ENCODE assay signal across 27 cellular contexts in the genomic region with DNA sequence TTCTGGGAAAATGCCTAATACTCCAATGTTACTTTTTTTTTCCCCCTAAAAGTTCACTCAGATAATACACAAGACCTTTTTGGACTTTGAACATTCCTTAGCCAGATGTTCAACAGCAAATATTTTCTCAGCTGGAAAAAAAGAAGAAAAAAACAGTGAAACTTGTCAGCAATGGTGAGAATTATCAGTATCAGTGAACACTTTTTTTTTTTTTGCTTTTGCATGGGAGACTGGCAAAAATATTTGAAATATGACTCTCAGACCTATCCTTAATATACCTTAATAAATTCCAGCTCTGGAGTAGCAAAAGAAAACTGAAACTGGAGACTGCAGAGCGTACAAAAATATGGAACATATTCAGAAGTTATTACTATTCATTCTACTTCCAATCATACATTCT.
"Had no signal": no experiment of that assay in that cellular context is flagged by ENCODE, and none has a peak within 500 bp of the region (broad histone marks: within the 10 kb centered on the region; RNA-seq: fewer than 3 reads in every experiment).

No MANE protein-coding gene starts in this region.

- H3K27ac Mint-ChIP-seq: activated CD4-positive, alpha-beta memory T cell treated with anti-CD3 and anti-CD28 coated beads for 36 hours; activated CD4-positive, alpha-beta T cell treated with anti-CD3 and anti-CD28 coated beads, Interleukin-2, amount 10 ng/mL, durations not matched to agents 7 days and 5 days; activated naive CD4-positive, alpha-beta T cell treated with anti-CD3 and anti-CD28 coated beads, Interleukin-2, amount 50 U/mL, for 72 hours; activated naive CD8-positive, alpha-beta T cell treated with anti-CD3 and anti-CD28 coated beads, Interleukin-2, amount 50 U/mL, for 24 hours; brain had no signal

- H3K9me3 Mint-ChIP-seq: activated CD4-positive, alpha-beta memory T cell treated with anti-CD3 and anti-CD28 coated beads for 36 hours; activated CD4-positive, alpha-beta T cell treated with anti-CD3 and anti-CD28 coated beads, Interleukin-2, amount 10 ng/mL, durations not matched to agents 7 days and 5 days; activated naive CD4-positive, alpha-beta T cell treated with anti-CD3 and anti-CD28 coated beads, Interleukin-2, amount 50 U/mL, for 72 hours; activated naive CD8-positive, alpha-beta T cell treated with anti-CD3 and anti-CD28 coated beads, Interleukin-2, amount 50 U/mL, for 24 hours; activated T-cell treated with anti-CD3 and anti-CD28 coated beads, Interleukin-2, amount 50 U/mL, for 4 hours; brain; central memory CD8-positive, alpha-beta T cell had no signal

- DNase-seq: activated CD4-positive, alpha-beta memory T cell treated with anti-CD3 and anti-CD28 coated beads for 36 hours; activated CD4-positive, alpha-beta T cell treated with anti-CD3 and anti-CD28 coated beads, Interleukin-2, amount 10 ng/mL, durations not matched to agents 7 days and 5 days; activated CD4-positive, CD25-positive, alpha-beta regulatory T cell; activated CD8-positive, alpha-beta memory T cell treated with anti-CD3 and anti-CD28 coated beads for 24 hours; activated effector memory CD4-positive, alpha-beta T cell treated with anti-CD3 and anti-CD28 coated beads, Interleukin-2, amount 50 U/mL, for 16 hours; activated naive CD4-positive, alpha-beta T cell treated with Interleukin-2 at 50 U/mL for 16 hours; activated naive CD8-positive, alpha-beta T cell treated with anti-CD3 and anti-CD28 coated beads, Interleukin-2, amount 50 U/mL, for 24 hours; activated T-cell treated with anti-CD3 and anti-CD28 coated beads, Interleukin-2, amount 50 U/mL, for 4 hours; amniotic stem cell; MG63; NCI-H1930; NCI-H2107; NCI-H2171 treated with DMSO at 0.1 percent for 48 hours; NCI-H345; NCI-H510A; NCI-H526 treated with DMSO at 0.1 percent for 48 hours; NCI-H82; Peyer's patch; SHP77; T-helper 1 cell had no signal

- H3K4me1 Mint-ChIP-seq: activated CD4-positive, alpha-beta T cell treated with anti-CD3 and anti-CD28 coated beads, Interleukin-2, amount 10 ng/mL, durations not matched to agents 7 days and 5 days; activated naive CD8-positive, alpha-beta T cell treated with anti-CD3 and anti-CD28 coated beads, Interleukin-2, amount 50 U/mL, for 24 hours; central memory CD8-positive, alpha-beta T cell had no signal

- H3K4me3 Mint-ChIP-seq: activated CD4-positive, alpha-beta memory T cell treated with anti-CD3 and anti-CD28 coated beads for 36 hours; activated CD4-positive, alpha-beta T cell treated with anti-CD3 and anti-CD28 coated beads, Interleukin-2, amount 10 ng/mL, durations not matched to agents 7 days and 5 days; activated naive CD8-positive, alpha-beta T cell treated with anti-CD3 and anti-CD28 coated beads, Interleukin-2, amount 50 U/mL, for 24 hours; activated T-cell treated with anti-CD3 and anti-CD28 coated beads, Interleukin-2, amount 50 U/mL, for 4 hours; brain; central memory CD8-positive, alpha-beta T cell had no signal

- H3K4me1 ChIP-seq: ascending aorta, Peyer's patch had no signal

- H3K4me3 ChIP-seq: ascending aorta, MG63, Peyer's patch, SJSA1 had no signal

- H3K36me3 Mint-ChIP-seq: activated CD4-positive, alpha-beta memory T cell treated with anti-CD3 and anti-CD28 coated beads for 36 hours; activated naive CD4-positive, alpha-beta T cell treated with anti-CD3 and anti-CD28 coated beads, Interleukin-2, amount 50 U/mL, for 72 hours; brain had no signal

- H3K36me3 ChIP-seq: ascending aorta, MG63, Peyer's patch, SJSA1 had no signal

- ATAC-seq: activated naive CD4-positive, alpha-beta T cell treated with anti-CD3 and anti-CD28 coated beads, Interleukin-2, amount 50 U/mL, for 72 hours; activated naive CD8-positive, alpha-beta T cell treated with anti-CD3 and anti-CD28 coated beads, Interleukin-2, amount 50 U/mL, for 24 hours; activated T-cell treated with anti-CD3 and anti-CD28 coated beads, Interleukin-2, amount 50 U/mL, for 4 hours had no signal

- H3K27ac ChIP-seq: ascending aorta, Peyer's patch, RWPE1, SJSA1, VCaP had no signal

- H3K27me3 Mint-ChIP-seq: activated CD4-positive, alpha-beta memory T cell treated with anti-CD3 and anti-CD28 coated beads for 36 hours; activated naive CD8-positive, alpha-beta T cell treated with anti-CD3 and anti-CD28 coated beads, Interleukin-2, amount 50 U/mL, for 24 hours; brain; central memory CD8-positive, alpha-beta T cell had no signal

- H3K9me3 ChIP-seq: ascending aorta, MG63, Peyer's patch, SJSA1 had no signal

- H3K27me3 ChIP-seq: ascending aorta, MG63, Peyer's patch, SJSA1 had no signal
